Comparison of ENCODE assay signal across 10 cellular contexts in genomic region chr1:78339490-78339889, GRCh38.
DNase-seq lines count a peak whose midpoint lies in the region; ATAC-seq and TF ChIP-seq lines count a peak whose summit lies in the region.
"Had no signal": no experiment of that assay in that cellular context is flagged by ENCODE, and none has a peak within 500 bp of the region (broad histone marks: within the 10 kb centered on the region; RNA-seq: fewer than 3 reads in every experiment).

No MANE protein-coding gene starts in this region.

- TF ChIP-seq CTCF in HFF-Myc (IDR thresholded peaks at IDR 0.05; ENCODE audit: low read depth, low read length, missing control alignments) (no peak), foreskin fibroblast (IDR thresholded peaks at IDR 0.05; ENCODE audit: low read depth, low read length) (no peak)

- H3K4me3 ChIP-seq in HFF-Myc (replicated peaks; ENCODE audit: low read depth, low read length) (no peak overlapping the region), adipocyte (ENCODE audit: low read length) (peak overlapping the region; percentile 6), foreskin fibroblast (ENCODE audit: low read depth in 1 of 2, low read length in 2 of 2) (no peak overlapping the region)

- peaks cover 36% of the 10 kb centered on the region for H3K4me1 ChIP-seq in adipocyte (ENCODE audit: control insufficient read depth, insufficient read depth, low read length)

- in situ Hi-C loops in ACHN (cut with HindIII; ENCODE audit: low pct_ligation_motif_present, low pct_unique_long_range_greater_than_20kb, low sequenced_read_pairs) = no loop called here

- peak; percentile 15 for DNase-seq in ACHN
- DNase-seq in HFF-Myc (ENCODE audit: extremely low read depth, low read depth) = peak; percentile 30
- DNase-seq in adipocyte (ENCODE audit: low read depth) = peak; percentile 36
- peak; percentile 89 to 92 for DNase-seq in foreskin fibroblast
- DNase-seq in NCI-H2227 (lab: John Stamatoyannopoulos, UW; ENCODE audit: unreplicated experiment) = no peak
- no peak for DNase-seq in effector CD8-positive, alpha-beta T cell (lab: John Stamatoyannopoulos, UW)
- DNase-seq: activated naive CD8-positive, alpha-beta T cell treated with anti-CD3 and anti-CD28 coated beads, Interleukin-2, amount 10 ng/mL, durations not matched to agents 7 days and 5 days; T-helper 2 cell had no signal

- H3K9me3 ChIP-seq in adipocyte (ENCODE audit: control insufficient read depth, low read length) = no peaks in the 10 kb centered on the region

- no peaks in the 10 kb centered on the region for H3K36me3 ChIP-seq in adipocyte (ENCODE audit: control insufficient read depth, insufficient read depth, low read length, severe bottlenecking)

- no peaks in the 10 kb centered on the region for H3K27me3 ChIP-seq in adipocyte (replicated peaks; ENCODE audit: control insufficient read depth, insufficient read depth, low read length)

- H3K9ac ChIP-seq in adipocyte (ENCODE audit: low read length) = peak overlapping the region; percentile 81

- ATAC-seq in HG02840 (IDR thresholded peaks at IDR 0.05; ENCODE audit: low FRiP score, unreplicated experiment) (no peak), GM21515 (IDR thresholded peaks at IDR 0.05; ENCODE audit: unreplicated experiment) (no peak)

Comparison
In these comparisons a context has a peak if more than half of its experiments do, and no peak if none do; other contexts are left out.
1. DNase-seq: peak in ACHN (single experiment), HFF-Myc (single experiment), adipocyte (single experiment) and foreskin fibroblast (2 of 2); none in NCI-H2227 (single experiment) and effector CD8-positive, alpha-beta T cell (single experiment).